21 cellular contexts compared by ENCODE assay signal in genomic region chr7:157033483-157034473, GRCh38. TPM values are rescaled to one million over a fixed set of nuclear protein-coding genes. Genes with fewer than 3 reads are reported as not detected.
A peak's percentile ranks its signal among the peaks of the same experiment; 100 is the strongest.
DNase-seq lines count a peak whose midpoint lies in the region; ATAC-seq and TF ChIP-seq lines count a peak whose summit lies in the region.
"Had no signal": no experiment of that assay in that cellular context is flagged by ENCODE, and none has a peak within 500 bp of the region (broad histone marks: within the 10 kb centered on the region; RNA-seq: fewer than 3 reads in every experiment).

No MANE protein-coding gene starts in this region.

- H3K9me3 ChIP-seq in MM.1S (replicated peaks; ENCODE audit: insufficient read depth, low read length): no peaks in the 10 kb centered on the region
- no peaks in the 10 kb centered on the region for H3K9me3 ChIP-seq in esophagus squamous epithelium

- H3K4me1 Mint-ChIP-seq in GM23338: no peaks in the 10 kb centered on the region
- H3K4me1 Mint-ChIP-seq: CD4-positive, CD25-positive, alpha-beta regulatory T cell; H9 had no signal

- ATAC-seq in GM23338 (no peak; the same call in 1 of the 3 replicates), GM18907 (IDR thresholded peaks at IDR 0.05; ENCODE audit: unreplicated experiment) (no peak)

- H3K36me3 ChIP-seq in GM23338 (ENCODE audit: insufficient read depth) (no peaks in the 10 kb centered on the region), MM.1S (replicated peaks; ENCODE audit: insufficient read depth, low read length) (no peaks in the 10 kb centered on the region), esophagus squamous epithelium (no peaks in the 10 kb centered on the region)

- H3K4me2 ChIP-seq in GM23338: no peak overlapping the region
- H3K4me2 ChIP-seq in MM.1S (ENCODE audit: low read depth, low read length): no peak overlapping the region

- no peak overlapping the region for H3K4me3 Mint-ChIP-seq in GM23338
- H3K4me3 Mint-ChIP-seq: CD4-positive, CD25-positive, alpha-beta regulatory T cell; H9 had no signal

- H3K9me3 Mint-ChIP-seq in GM23338: peaks cover 3% of the 10 kb centered on the region

- DNase-seq in GM23338 (ENCODE audit: low spot score) (no peak), MM.1S (peak; percentile 12), coronary artery (ENCODE audit: low spot score) (peak; percentile 35), posterior vena cava (ENCODE audit: low spot score) (peak; percentile 26), NOMO-1 treated with dmso at 0.1 percent for 144 hours (lab: John Stamatoyannopoulos, UW; ENCODE audit: unreplicated experiment) (no peak), esophagus squamous epithelium (lab: John Stamatoyannopoulos, UW) (no peak)
- DNase-seq in stimulated activated CD4-positive, alpha-beta T cell treated with anti-CD3 and anti-CD28 coated beads, Interleukin-2, amount 100 ng/mL, for 24 hours: no peak
- DNase-seq: CD4-positive, CD25-positive, alpha-beta regulatory T cell; GF-D8; H9; KG1; NCI-H1105; NCI-H2029 treated with DMSO at 0.1 percent for 48 hours; NCI-H226; NCI-H510A treated with DMSO at 0.1 percent for 48 hours; NCI-H774; NK-92 treated with Interleukin-12 subunit alpha and Interleukin-12 subunit beta, amount 100 ng/mL, for 24 hours; Right ventricle myocardium superior had no signal

- no peak overlapping the region for H3K4me3 ChIP-seq in GM23338
- no peak overlapping the region for H3K4me3 ChIP-seq in MM.1S (ENCODE audit: low read length)
- H3K4me3 ChIP-seq in coronary artery: no peak overlapping the region
- H3K4me3 ChIP-seq in esophagus squamous epithelium: no peak overlapping the region

- H3K79me2 ChIP-seq in GM23338 (replicated peaks; ENCODE audit: insufficient read depth) (no peaks in the 10 kb centered on the region), MM.1S (ENCODE audit: low read length) (no peaks in the 10 kb centered on the region)

- H3K27me3 Mint-ChIP-seq in GM23338 (ENCODE audit: insufficient read depth, low read depth, poor library complexity): peaks cover 9% of the 10 kb centered on the region

- H3F3A ChIP-seq in GM23338 (replicated peaks; ENCODE audit: low read depth) (no peaks in the 10 kb centered on the region), MM.1S (ENCODE audit: insufficient read depth, low read length) (no peaks in the 10 kb centered on the region)

- H3K27ac ChIP-seq in GM23338 (ENCODE audit: low read depth): no peak overlapping the region
- H3K27ac ChIP-seq in MM.1S (ENCODE audit: low read length): no peak overlapping the region
- no peak overlapping the region for H3K27ac ChIP-seq in coronary artery
- H3K27ac ChIP-seq in esophagus squamous epithelium: no peak overlapping the region
- H3K27ac ChIP-seq: HL-60 had no signal

- TF ChIP-seq CTCF in GM23338 (conservative IDR thresholded peaks at IDR 0.05; ENCODE audit: low read depth in 2 of 2) (no peak), MM.1S (IDR thresholded peaks at IDR 0.05; ENCODE audit: low read length) (no peak), coronary artery (IDR thresholded peaks at IDR 0.05) (no peak), esophagus squamous epithelium (IDR thresholded peaks at IDR 0.05) (no peak)

- H3K27ac Mint-ChIP-seq in GM23338: no peak overlapping the region
- H3K27ac Mint-ChIP-seq: CD4-positive, CD25-positive, alpha-beta regulatory T cell; H9 had no signal

- H3K36me3 Mint-ChIP-seq in GM23338 (ENCODE audit: low read depth): no peaks in the 10 kb centered on the region
- H3K36me3 Mint-ChIP-seq: CD4-positive, CD25-positive, alpha-beta regulatory T cell had no signal

- intact Hi-C loops in posterior vena cava (cut with DNase I) (no loop called here), esophagus squamous epithelium (cut with DNase I) (no loop called here)

- H3K9ac ChIP-seq in MM.1S (ENCODE audit: low read length): no peak overlapping the region

- TF ChIP-seq POLR2A in esophagus squamous epithelium (IDR thresholded peaks at IDR 0.05): no peak

- no peaks in the 10 kb centered on the region for H3K9me2 ChIP-seq in GM23338 (ENCODE audit: insufficient read depth)
- H3K9me2 ChIP-seq in MM.1S (replicated peaks; ENCODE audit: insufficient read depth, low read length): no peaks in the 10 kb centered on the region

- H3K27me3 ChIP-seq in GM23338 (ENCODE audit: insufficient read depth) (peaks cover under 1% of the 10 kb centered on the region; the same call in 1 of the 2 replicates), MM.1S (replicated peaks; ENCODE audit: insufficient read depth, low read length) (no peaks in the 10 kb centered on the region), esophagus squamous epithelium (peaks cover 0 to 81% (median 0%) of the 10 kb centered on the region in 4 donors)

- WGBS in esophagus squamous epithelium, 2 donors: 81 to 87% methylated on average over 10 of the region's 23 CpGs

- H3K4me1 ChIP-seq in GM23338 (ENCODE audit: insufficient read depth) (no peaks in the 10 kb centered on the region), MM.1S (ENCODE audit: low read length) (peaks cover 10% of the 10 kb centered on the region; the same call in 1 of the 2 replicates), esophagus squamous epithelium (no peaks in the 10 kb centered on the region)

- no peaks in the 10 kb centered on the region for H4K20me1 ChIP-seq in GM23338 (replicated peaks; ENCODE audit: insufficient read depth)
- no peaks in the 10 kb centered on the region for H4K20me1 ChIP-seq in MM.1S (ENCODE audit: insufficient read depth, low read length)

- H2AFZ ChIP-seq in GM23338 (0 out of 2 replicates have a peak overlapping the region, but pooled peaks have one; percentile 72), MM.1S (ENCODE audit: low read length) (0 out of 2 replicates have a peak overlapping the region, but pooled peaks have one; percentile 15)

TF ChIP-seq in GM23338, 12 proteins besides CTCF, POLR2A, EP300 and RAD21 (continues in another document):
- no peak for TF ChIP-seq CREB1 (CRISPR knock-in tag; IDR thresholded peaks at IDR 0.05; ENCODE audit: low read depth)
- no peak for TF ChIP-seq EZH2phosphoT487 (IDR thresholded peaks at IDR 0.05; ENCODE audit: unreplicated experiment)
- no peak for TF ChIP-seq ZNF462 (CRISPR knock-in tag; IDR thresholded peaks at IDR 0.05)
- TF ChIP-seq POLR2AphosphoS5 (IDR thresholded peaks at IDR 0.05; ENCODE audit: low read depth): no peak
- TF ChIP-seq ZNF331 (CRISPR knock-in tag; IDR thresholded peaks at IDR 0.05; ENCODE audit: low read depth): no peak

RNA-seq across cellular contexts. Expression of gene MNX1, which starts 23.3 kb away (rescaled TPM):
- total RNA-seq in GM23338 (2014; rRNA removed; shearing (Covaris generic)): 0.14 TPM in 1 of 2 replicates, not detected in the other
- polyA plus RNA-seq in GM23338 (2016; fragmentation: Nextera tagmentation; extraction: Ambion mirVana): 0.14 and 0.24 TPM in 2 replicates
- total RNA-seq in posterior vena cava (not detected), esophagus squamous epithelium (1 to 10 TPM in 1 of 4 donors, under 1 TPM in 1, not detected in 2; 0.47 to 1.1 TPM)
- total RNA-seq: H9, Right ventricle myocardium superior had no signal
- polyA plus RNA-seq: BJ; CD4-positive, CD25-positive, alpha-beta regulatory T cell had no signal

Comparison
In these comparisons a context has a peak if more than half of its experiments do, and no peak if none do; other contexts are left out.
1. DNase-seq: peak in MM.1S (single experiment), coronary artery (single experiment) and posterior vena cava (single experiment); none in GM23338 (single experiment), stimulated activated CD4-positive, alpha-beta T cell treated with anti-CD3 and anti-CD28 coated beads, Interleukin-2, amount 100 ng/mL, for 24 hours (0 of 2), NOMO-1 treated with dmso at 0.1 percent for 144 hours (single experiment) and esophagus squamous epithelium (single experiment).